22 cellular contexts compared by ENCODE assay signal in the genomic region with DNA sequence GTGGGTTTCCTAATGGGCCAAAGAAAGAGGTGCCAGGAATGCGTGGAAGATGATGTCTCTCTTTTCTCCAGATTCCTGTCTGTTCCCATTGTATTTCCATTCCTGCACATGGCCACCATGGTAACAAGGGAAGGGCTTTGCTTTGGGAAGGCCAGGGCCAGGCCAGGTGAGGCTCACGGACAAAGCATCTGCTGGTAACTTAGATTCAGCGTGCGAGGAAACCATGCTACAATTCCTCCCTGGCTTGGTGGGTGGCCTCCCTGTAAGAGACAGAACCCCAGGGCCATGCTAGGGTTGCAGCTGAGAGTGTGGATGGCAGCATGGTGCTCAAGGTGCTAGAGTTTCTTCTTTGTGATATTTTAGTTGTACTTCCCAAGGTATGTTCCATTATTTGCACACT. TPM values are rescaled to one million over a fixed set of nuclear protein-coding genes. Genes with fewer than 3 reads are reported as not detected.
"Had no signal": no experiment of that assay in that cellular context is flagged by ENCODE, and none has a peak within 500 bp of the region (broad histone marks: within the 10 kb centered on the region; RNA-seq: fewer than 3 reads in every experiment).

No MANE protein-coding gene starts in this region.

- H3K9ac ChIP-seq: SK-N-SH had no signal

- H3K4me2 ChIP-seq: SK-N-SH had no signal

- DNase-seq: KBM-7, MV-4-11, NCI-H1048, NCI-H1105, NCI-H1417, NCI-H146, NCI-H1694 treated with DMSO at 0.1 percent for 48 hours, NCI-H1930, NCI-H2081, NCI-H2107, NCI-H2227 treated with DMSO at 0.1 percent for 48 hours, NCI-H524, NCI-H526 treated with DMSO at 0.1 percent for 48 hours, NCI-H748 treated with DMSO at 0.1 percent for 48 hours, RPMI8226, SHP77, SK-N-SH had no signal

- H3K9me3 ChIP-seq: SK-N-SH had no signal

RNA-seq across cellular contexts. Expression of a gene that starts 45.0 kb away (rescaled TPM):
- total RNA-seq: HT-29, LHCN-M2, MCF 10A, NCI-H460, SK-MEL-5 had no signal
- polyA plus RNA-seq: SK-N-SH had no signal
